Comparison of ENCODE assay signal across 8 cellular contexts in the genomic region with DNA sequence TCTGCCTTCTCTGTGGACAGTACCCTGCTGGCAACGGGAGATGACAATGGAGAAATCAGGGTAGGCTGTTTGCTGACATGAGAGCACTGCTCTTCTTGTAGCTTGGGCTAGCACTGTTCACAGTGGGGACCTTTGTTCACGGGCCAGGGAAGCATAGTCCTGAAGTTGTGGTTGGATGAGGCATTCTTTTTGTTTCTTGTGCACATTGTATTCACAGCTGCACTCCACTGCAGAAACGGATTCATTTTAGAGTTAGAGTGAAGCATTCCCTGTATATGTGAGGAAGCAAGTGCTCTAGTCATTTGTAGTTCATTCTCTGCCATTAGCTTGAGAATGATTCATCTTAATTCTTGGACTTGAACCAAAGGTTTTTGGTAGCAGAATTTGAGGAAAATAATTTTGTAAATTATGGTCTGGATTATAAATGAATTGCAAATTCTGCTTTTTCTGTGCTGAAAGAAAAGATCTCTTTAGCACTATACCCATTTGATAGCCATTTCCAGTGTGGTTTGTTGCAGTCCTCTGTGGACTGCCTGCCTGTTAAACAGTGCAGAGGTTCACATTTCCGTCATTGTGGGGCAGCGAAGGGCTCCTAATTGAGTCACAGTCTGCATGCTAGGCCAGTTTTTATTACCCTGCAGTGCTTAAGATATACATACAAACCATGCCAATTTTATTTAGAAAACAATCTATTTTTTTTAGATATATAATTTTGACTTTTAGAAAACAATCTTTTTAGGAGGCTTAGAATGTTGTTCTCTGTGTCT.
DNase-seq lines count a peak whose midpoint lies in the region; ATAC-seq and TF ChIP-seq lines count a peak whose summit lies in the region.

No MANE protein-coding gene starts in this region.

- intact Hi-C loops in adrenal gland (cut with DNase I) = no loop called here

- TF ChIP-seq CTCF in adrenal gland (IDR thresholded peaks at IDR 0.05) = peak in 4 of 6 experiments; percentile 20 to 47 (median 40)

- peak; percentile 85 for ATAC-seq in GM19023 (IDR thresholded peaks at IDR 0.05; ENCODE audit: unreplicated experiment)
- ATAC-seq in HG03159 (IDR thresholded peaks at IDR 0.05; ENCODE audit: unreplicated experiment) = peak; percentile 85

- no peak overlapping the region for H3K4me3 ChIP-seq in adrenal gland

- no peaks in the 10 kb centered on the region for H3K27me3 ChIP-seq in adrenal gland

- TF ChIP-seq POLR2A in adrenal gland (IDR thresholded peaks at IDR 0.05) = no peak

- DNase-seq in DMS53 treated with DMSO at 0.1 percent for 48 hours (lab: John Stamatoyannopoulos, UW; ENCODE audit: unreplicated experiment) = peak; percentile 43
- peak; percentile 22 for DNase-seq in NCI-H460 (ENCODE audit: extremely low read depth, low read depth)
- DNase-seq in adrenal gland = peak; percentile 48 to 68 (median 59)
- DNase-seq in hippocampal formation (lab: John Stamatoyannopoulos, UW) = peak; percentile 78 to 81
- DNase-seq in stimulated activated CD4-positive, alpha-beta T cell treated with anti-CD3 and anti-CD28 coated beads, Interleukin-4, amount 100 ng/mL, for 48 hours (ENCODE audit: low read depth in 2 of 2) = peak; percentile 49 to 55
- no peak for DNase-seq in NCI-H526 treated with DMSO at 0.1 percent for 48 hours (lab: John Stamatoyannopoulos, UW)

- H3K4me1 ChIP-seq in adrenal gland (replicated peaks in 1 of 2) = peaks cover 0 to 11% of the 10 kb centered on the region in 2 donors

- peaks cover 0 to 10% of the 10 kb centered on the region in 2 donors for H3K36me3 ChIP-seq in adrenal gland (replicated peaks in 1 of 2)

- peak overlapping the region in 1 of 5 donors; percentile 6 for H3K27ac ChIP-seq in adrenal gland

- no peaks in the 10 kb centered on the region for H3K9me3 ChIP-seq in adrenal gland (replicated peaks in 1 of 3)

- 45 to 60% (median 51%) methylated on average over 5 of the region's 5 CpGs for WGBS in adrenal gland, 4 donors
